Comparison of ENCODE assay signal across 8 cellular contexts in genomic region chr19:1102407-1103106, GRCh38. TPM values are rescaled to one million over a fixed set of nuclear protein-coding genes. Genes with fewer than 3 reads are reported as not detected.
A peak's percentile ranks its signal among the peaks of the same experiment; 100 is the strongest.
DNase-seq lines count a peak whose midpoint lies in the region; ATAC-seq, FAIRE-seq and TF ChIP-seq lines count a peak whose summit lies in the region.

No MANE protein-coding gene starts in this region.

- TF ChIP-seq CTCF in DND-41 (IDR thresholded peaks at IDR 0.05; ENCODE audit: borderline replicate concordance, extremely low read depth, low read length, poor library complexity, severe bottlenecking) (no peak), Loucy (conservative IDR thresholded peaks at IDR 0.05; ENCODE audit: low read length) (no peak), heart left ventricle (IDR thresholded peaks at IDR 0.05) (no peak)

- no peak for FAIRE-seq in small intestine (lab: Jason Lieb, UNC)

- H3F3A ChIP-seq in Loucy (ENCODE audit: low read depth), result no peaks in the 10 kb centered on the region

- H3K36me3 ChIP-seq in DND-41 (ENCODE audit: insufficient read depth, low read length) (peaks cover 28% of the 10 kb centered on the region), Loucy (ENCODE audit: insufficient read depth, low read length) (peaks cover 10% of the 10 kb centered on the region; the same call in 1 of the 2 replicates), heart left ventricle (peaks cover 0 to 19% (median 16%) of the 10 kb centered on the region in 9 donors), small intestine (ENCODE audit: control insufficient read depth in 2 of 2, insufficient read depth in 2 of 2, low read length in 2 of 2) (peaks cover 5 to 7% of the 10 kb centered on the region in 2 donors)

- H3K79me2 ChIP-seq in DND-41 (ENCODE audit: insufficient read depth, low read length) (peaks cover 29% of the 10 kb centered on the region), Loucy (ENCODE audit: insufficient read depth, low read length) (peaks cover 21% of the 10 kb centered on the region)

- peak overlapping the region; percentile 72; the same call in 1 of the 2 replicates for H3K9ac ChIP-seq in DND-41 (ENCODE audit: low read depth, low read length)
- no peak overlapping the region for H3K9ac ChIP-seq in Loucy (ENCODE audit: low read depth, low read length, poor library complexity, severe bottlenecking)

- WGBS in heart left ventricle, 4 donors, result 67 to 73% (median 71%) methylated on average over 16 of the region's 16 CpGs
- 32 to 52% (median 42%) methylated on average over 16 of the region's 16 CpGs for WGBS in small intestine, 3 donors

- no peak for ATAC-seq in DND-41 (ENCODE audit: insufficient read depth, low read depth)
- ATAC-seq in heart left ventricle, result peak in 1 of 4 donors; percentile 6
- no peak for ATAC-seq in GM21576 (IDR thresholded peaks at IDR 0.05; ENCODE audit: unreplicated experiment)

- no peaks in the 10 kb centered on the region for H3K9me2 ChIP-seq in Loucy (replicated peaks; ENCODE audit: low read depth, low read length)

- no peak for TF ChIP-seq POLR2A in heart left ventricle (IDR thresholded peaks at IDR 0.05)

- no peaks in the 10 kb centered on the region for H3K27me3 ChIP-seq in DND-41 (ENCODE audit: insufficient read depth, low read length, poor library complexity)
- H3K27me3 ChIP-seq in Loucy (ENCODE audit: insufficient read depth, low read length, poor library complexity, severe bottlenecking), result no peaks in the 10 kb centered on the region
- H3K27me3 ChIP-seq in heart left ventricle, result no peaks in the 10 kb centered on the region
- no peaks in the 10 kb centered on the region for H3K27me3 ChIP-seq in small intestine (ENCODE audit: control insufficient read depth in 2 of 2, insufficient read depth in 2 of 2, low read length in 2 of 2)

- DNase-seq in DND-41 (no peak), heart left ventricle (no peak), small intestine (peak; percentile 91), GDM1 (lab: John Stamatoyannopoulos, UW) (no peak), NCI-H526 treated with DMSO at 0.1 percent for 48 hours (lab: John Stamatoyannopoulos, UW) (no peak)
- DNase-seq in activated T-helper 9 cell treated with anti-CD3 and anti-CD28 coated beads, Interleukin-2, amount 50 U/mL, for 16 hours (ENCODE audit: low read depth), result peak; percentile 63

- H3K4me3 ChIP-seq in DND-41 (ENCODE audit: low read depth in 1 of 2, low read length in 2 of 2) (no peak overlapping the region), Loucy (ENCODE audit: low read length, poor library complexity, severe bottlenecking) (no peak overlapping the region), heart left ventricle (peak overlapping the region in 2 of 12 donors; percentile 83 to 95), small intestine (ENCODE audit: low read depth in 1 of 2, low read length in 2 of 2) (no peak overlapping the region)

- H4K20me1 ChIP-seq in DND-41 (ENCODE audit: insufficient read depth, low read length), result peaks cover 27% of the 10 kb centered on the region
- H4K20me1 ChIP-seq in Loucy (ENCODE audit: insufficient read depth, low read length, poor library complexity, severe bottlenecking), result peaks cover 21% of the 10 kb centered on the region

- H3K4me2 ChIP-seq in DND-41 (ENCODE audit: insufficient read depth, low read length) (peak overlapping the region; percentile 91), Loucy (ENCODE audit: low read depth, low read length, poor library complexity, severe bottlenecking) (peak overlapping the region; percentile 89)

- no peak overlapping the region for H2AFZ ChIP-seq in DND-41 (ENCODE audit: low read depth, low read length)
- H2AFZ ChIP-seq in Loucy (ENCODE audit: low read length), result no peak overlapping the region

- H3K27ac ChIP-seq in DND-41 (ENCODE audit: low read length) (no peak overlapping the region), heart left ventricle (peak overlapping the region; percentile 60 to 100 (median 98)), small intestine (ENCODE audit: low read depth in 1 of 2, low read length in 1 of 2) (peak overlapping the region; percentile 79 to 88)

- intact Hi-C loops in heart left ventricle (cut with DNase I), result loop anchor here in 5 of 10 donors (1.0 to 5.0 kb wide), 4 partner anchors 7 to 170 kb away; partner anchors contain the start of genes RNU6-2 (in 4 of the 5), TMEM259 (in 4 of the 5), CNN2 (in 1 of the 5) and POLR2E (in 1 of the 5)

- H3K9me3 ChIP-seq in DND-41 (ENCODE audit: insufficient read depth, low read length, severe bottlenecking) (no peaks in the 10 kb centered on the region), Loucy (ENCODE audit: insufficient read depth, low read depth, low read length) (no peaks in the 10 kb centered on the region), heart left ventricle (peaks cover 0 to 6% (median 0%) of the 10 kb centered on the region in 12 donors), small intestine (ENCODE audit: control insufficient read depth, low read depth) (no peaks in the 10 kb centered on the region)

- H3K4me1 ChIP-seq in DND-41 (ENCODE audit: insufficient read depth, low read length) (peaks cover 45% of the 10 kb centered on the region), Loucy (ENCODE audit: insufficient read depth, low read length, poor library complexity, severe bottlenecking) (peaks cover 20% of the 10 kb centered on the region), heart left ventricle (peaks cover 0 to 82% (median 60%) of the 10 kb centered on the region in 12 donors), small intestine (ENCODE audit: control insufficient read depth in 2 of 2, insufficient read depth in 1 of 2, low read depth in 1 of 2, low read length in 1 of 2) (peaks cover 0 to 9% of the 10 kb centered on the region in 2 donors)

RNA-seq across cellular contexts. Expression of gene GPX4, which starts 1.2 kb away (rescaled TPM):
- 100 to 1,000 TPM; 251 to 590 (median 289) TPM for total RNA-seq in heart left ventricle
- polyA plus RNA-seq in heart left ventricle (100 to 1,000 TPM; 377 to 558 TPM), small intestine (1,000 to 10,000 TPM in 2 of 3 donors, 100 to 1,000 TPM in 1; 335 to 1,298 (median 1,178) TPM)

RNA-seq across cellular contexts. Expression of gene POLR2E, which starts 7.4 kb away (rescaled TPM):
- 100 to 1,000 TPM; 116 to 220 (median 139) TPM for total RNA-seq in heart left ventricle
- polyA plus RNA-seq in heart left ventricle (100 to 1,000 TPM; 161 to 209 TPM), small intestine (100 to 1,000 TPM; 141 to 189 (median 143) TPM)

RNA-seq across cellular contexts. Expression of gene ARHGAP45, which starts 35.6 kb away (rescaled TPM):
- total RNA-seq in heart left ventricle, result 10 to 100 TPM in 3 of 9 donors, 1 to 10 TPM in 6; 1.6 to 38.2 (median 5.1) TPM
- polyA plus RNA-seq in heart left ventricle, result 1 to 10 TPM; 4.1 to 4.7 TPM
- polyA plus RNA-seq in small intestine, result 10 to 100 TPM; 34.3 to 81.1 (median 62.6) TPM

Comparison
In these comparisons a context has a peak if more than half of its experiments do, and no peak if none do; other contexts are left out.
1. DNase-seq: peak in activated T-helper 9 cell treated with anti-CD3 and anti-CD28 coated beads, Interleukin-2, amount 50 U/mL, for 16 hours (single experiment) and small intestine (single experiment); none in DND-41 (single experiment), heart left ventricle (0 of 5), GDM1 (single experiment) and NCI-H526 treated with DMSO at 0.1 percent for 48 hours (single experiment).
2. RNA of gene ARHGAP45, which starts 35.6 kb away (polyA plus RNA-seq): 34.3 to 81.1 TPM in small intestine; 4.1 to 4.7 TPM in heart left ventricle; every median in the first group is over 4 times any median in the second.